ENCODE assay signal across 22 cellular contexts in genomic region chr13:21466527-21466926, GRCh38.
"Had no signal": no experiment of that assay in that cellular context is flagged by ENCODE, and none has a peak within 500 bp of the region (broad histone marks: within the 10 kb centered on the region; RNA-seq: fewer than 3 reads in every experiment).

No MANE protein-coding gene starts in this region.

- H3K27me3 ChIP-seq: body of pancreas, cardiac muscle cell, heart right ventricle, pancreas had no signal

- H3K9me3 ChIP-seq: body of pancreas, pancreas had no signal

- H3K4me3 Mint-ChIP-seq: activated CD4-positive, alpha-beta memory T cell treated with anti-CD3 and anti-CD28 coated beads, Interleukin-2, amount 10 ng/mL, durations not matched to agents 7 days and 5 days; activated CD4-positive, alpha-beta T cell treated with anti-CD3 and anti-CD28 coated beads, Interleukin-2, amount 10 ng/mL, durations not matched to agents 24 days and 14 days; activated naive CD4-positive, alpha-beta T cell treated with anti-CD3 and anti-CD28 coated beads, Interleukin-2, amount 50 U/mL, for 24 hours; activated T-helper 1 cell treated with anti-CD3 and anti-CD28 coated beads, Interleukin-12 subunit alpha, Interleukin-12 subunit beta, Interleukin-2, Interleukin-4 antibody, amounts not matched to agents 30 ng/mL and 10 ng/mL and 1 ng/mL, durations not matched to agents 14 hours and 24 hours and 36 hours; natural killer cell treated with Interleukin-12 subunit alpha and Interleukin-12 subunit beta and Interleukin-15 and Interleukin-18, amount 100 ng/mL, for 72 hours; stimulated activated naive B cell treated with anti-CD40 and anti-IgM and Interleukin-4, amounts not matched to agents 10 μg/mL and 1 μg/mL and 100 μg/mL, for 72 hours; T-helper 1 cell treated with Interleukin-12 subunit alpha and Interleukin-12 subunit beta and Interleukin-4 antibody, amounts not matched to agents 30 μg/mL and 1 μg/mL, for 36 hours had no signal

- H3K27ac Mint-ChIP-seq: activated CD4-positive, alpha-beta memory T cell treated with anti-CD3 and anti-CD28 coated beads, Interleukin-2, amount 10 ng/mL, durations not matched to agents 7 days and 5 days; activated CD4-positive, alpha-beta T cell treated with anti-CD3 and anti-CD28 coated beads, Interleukin-2, amount 10 ng/mL, durations not matched to agents 24 days and 14 days; activated naive CD4-positive, alpha-beta T cell treated with anti-CD3 and anti-CD28 coated beads, Interleukin-2, amount 50 U/mL, for 24 hours; activated T-helper 1 cell treated with anti-CD3 and anti-CD28 coated beads, Interleukin-12 subunit alpha, Interleukin-12 subunit beta, Interleukin-2, Interleukin-4 antibody, amounts not matched to agents 30 ng/mL and 10 ng/mL and 1 ng/mL, durations not matched to agents 14 hours and 24 hours and 36 hours; natural killer cell treated with Interleukin-12 subunit alpha and Interleukin-12 subunit beta and Interleukin-15 and Interleukin-18, amount 100 ng/mL, for 72 hours; stimulated activated naive B cell treated with anti-CD40 and anti-IgM and Interleukin-4, amounts not matched to agents 10 μg/mL and 1 μg/mL and 100 μg/mL, for 72 hours; T-helper 1 cell treated with Interleukin-12 subunit alpha and Interleukin-12 subunit beta and Interleukin-4 antibody, amounts not matched to agents 30 μg/mL and 1 μg/mL, for 36 hours had no signal

- H3K4me3 ChIP-seq: body of pancreas, cardiac muscle cell, heart right ventricle, lung, pancreas, smooth muscle cell had no signal

- H3K27me3 Mint-ChIP-seq: activated naive CD4-positive, alpha-beta T cell treated with anti-CD3 and anti-CD28 coated beads, Interleukin-2, amount 50 U/mL, for 24 hours had no signal

- H3K4me2 ChIP-seq: smooth muscle cell had no signal

- H3K4me1 ChIP-seq: heart right ventricle, pancreas had no signal

- FAIRE-seq: endometrium, kidney, pancreas, urothelium cell line had no signal

- H3K27ac ChIP-seq: cardiac muscle cell, heart right ventricle had no signal

- DNase-seq: activated CD4-positive, alpha-beta memory T cell treated with anti-CD3 and anti-CD28 coated beads, Interleukin-2, amount 10 ng/mL, durations not matched to agents 7 days and 5 days; activated CD4-positive, alpha-beta T cell treated with anti-CD3 and anti-CD28 coated beads, Interleukin-2, amount 10 ng/mL, durations not matched to agents 24 days and 14 days; activated gamma-delta T cell; anterior cingulate cortex; body of pancreas; cortex of kidney; heart right ventricle; kidney; pancreas; stimulated activated CD4-positive, alpha-beta T cell treated with anti-CD3 and anti-CD28 coated beads, Interleukin-15, amount 100 ng/mL, for 24 hours; stimulated activated naive B cell treated with anti-CD40 and anti-IgM and Interleukin-4, amounts not matched to agents 10 μg/mL and 1 μg/mL and 100 μg/mL, for 72 hours had no signal

- H3K4me1 Mint-ChIP-seq: activated CD4-positive, alpha-beta memory T cell treated with anti-CD3 and anti-CD28 coated beads, Interleukin-2, amount 10 ng/mL, durations not matched to agents 7 days and 5 days; activated CD4-positive, alpha-beta T cell treated with anti-CD3 and anti-CD28 coated beads, Interleukin-2, amount 10 ng/mL, durations not matched to agents 24 days and 14 days; activated naive CD4-positive, alpha-beta T cell treated with anti-CD3 and anti-CD28 coated beads, Interleukin-2, amount 50 U/mL, for 24 hours; stimulated activated naive B cell treated with anti-CD40 and anti-IgM and Interleukin-4, amounts not matched to agents 10 μg/mL and 1 μg/mL and 100 μg/mL, for 72 hours had no signal

- ATAC-seq: activated CD4-positive, CD25-positive, alpha-beta regulatory T cell treated with anti-CD3 and anti-CD28 coated beads, Interleukin-2, amount 50 U/mL, for 24 hours; body of pancreas; heart right ventricle; sciatic nerve; stimulated activated naive B cell treated with anti-CD40 and anti-IgM and Interleukin-4, amounts not matched to agents 10 μg/mL and 1 μg/mL and 100 μg/mL, for 72 hours had no signal

- H3K36me3 ChIP-seq: cardiac muscle cell, heart right ventricle, pancreas had no signal

- H3K9me3 Mint-ChIP-seq: activated CD4-positive, alpha-beta memory T cell treated with anti-CD3 and anti-CD28 coated beads, Interleukin-2, amount 10 ng/mL, durations not matched to agents 7 days and 5 days; activated CD4-positive, alpha-beta T cell treated with anti-CD3 and anti-CD28 coated beads, Interleukin-2, amount 10 ng/mL, durations not matched to agents 24 days and 14 days; activated naive CD4-positive, alpha-beta T cell treated with anti-CD3 and anti-CD28 coated beads, Interleukin-2, amount 50 U/mL, for 24 hours; activated T-helper 1 cell treated with anti-CD3 and anti-CD28 coated beads, Interleukin-12 subunit alpha, Interleukin-12 subunit beta, Interleukin-2, Interleukin-4 antibody, amounts not matched to agents 30 ng/mL and 10 ng/mL and 1 ng/mL, durations not matched to agents 14 hours and 24 hours and 36 hours had no signal
